ENCODE assay signal across 17 cellular contexts in genomic region chr10:9004736-9005135, GRCh38.
DNase-seq lines count a peak whose midpoint lies in the region; ATAC-seq, FAIRE-seq and TF ChIP-seq lines count a peak whose summit lies in the region.
"Had no signal": no experiment of that assay in that cellular context is flagged by ENCODE, and none has a peak within 500 bp of the region (broad histone marks: within the 10 kb centered on the region; RNA-seq: fewer than 3 reads in every experiment).

No MANE protein-coding gene starts in this region.

- intact Hi-C loops in kidney (cut with DNase I): no loop called here

- no peaks in the 10 kb centered on the region for H3K27me3 Mint-ChIP-seq in activated T-cell treated with anti-CD3 and anti-CD28 coated beads, Interleukin-2, amount 50 U/mL, for 72 hours (ENCODE audit: low read depth)
- no peaks in the 10 kb centered on the region for H3K27me3 Mint-ChIP-seq in activated naive CD8-positive, alpha-beta T cell

- H3K9ac ChIP-seq in DND-41 (ENCODE audit: low read depth, low read length) (no peak overlapping the region), kidney (ENCODE audit: low read length in 2 of 2) (no peak overlapping the region)

- H2AFZ ChIP-seq in DND-41 (ENCODE audit: low read depth, low read length): peak overlapping the region; percentile 49; the same call in 1 of the 2 replicates

- H3K27me3 ChIP-seq in DND-41 (ENCODE audit: insufficient read depth, low read length, poor library complexity): no peaks in the 10 kb centered on the region

- no peak overlapping the region for H3K4me2 ChIP-seq in DND-41 (ENCODE audit: insufficient read depth, low read length)

- peak overlapping the region; percentile 50 to 76 for H3K4me3 Mint-ChIP-seq in activated T-cell treated with anti-CD3 and anti-CD28 coated beads, Interleukin-2, amount 50 U/mL, for 72 hours
- H3K4me3 Mint-ChIP-seq in activated naive CD8-positive, alpha-beta T cell: peak overlapping the region; percentile 65

- peak overlapping the region; percentile 35 for H3K27ac Mint-ChIP-seq in activated T-cell treated with anti-CD3 and anti-CD28 coated beads, Interleukin-2, amount 50 U/mL, for 72 hours
- peak overlapping the region; percentile 90 for H3K27ac Mint-ChIP-seq in activated naive CD8-positive, alpha-beta T cell

- H3K4me1 ChIP-seq in DND-41 (ENCODE audit: insufficient read depth, low read length): peaks cover 7% of the 10 kb centered on the region
- no peaks in the 10 kb centered on the region for H3K4me1 ChIP-seq in kidney (ENCODE audit: control insufficient read depth in 1 of 2, insufficient read depth in 1 of 2, low read depth in 1 of 2, low read length in 2 of 2)

- H3K4me3 ChIP-seq in DND-41 (ENCODE audit: low read depth in 1 of 2, low read length in 2 of 2) (no peak overlapping the region), kidney (ENCODE audit: low read length in 2 of 2) (no peak overlapping the region)

- no peak for TF ChIP-seq CTCF in DND-41 (IDR thresholded peaks at IDR 0.05; ENCODE audit: borderline replicate concordance, extremely low read depth, low read length, poor library complexity, severe bottlenecking)
- no peak for TF ChIP-seq CTCF in kidney (IDR thresholded peaks at IDR 0.05; ENCODE audit: borderline replicate concordance, extremely low read depth, insufficient read depth)

- no peak for DNase-seq in activated T-cell treated with anti-CD3 and anti-CD28 coated beads, Interleukin-2, amount 50 U/mL, for 72 hours
- DNase-seq in activated T-cell treated with anti-CD3 and anti-CD28 coated beads for 4 hours (no peak), DND-41 (no peak), COR-L47 (lab: John Stamatoyannopoulos, UW) (no peak), kidney (no peak)
- DNase-seq: DMS79 treated with DMSO at 0.1 percent for 48 hours, H7, KBM-7, NCI-H1436, NCI-H2029, NCI-H2171, NCI-H446, NCI-H69, SIG-M5 had no signal

- ATAC-seq in activated T-cell treated with anti-CD3 and anti-CD28 coated beads, Interleukin-2, amount 50 U/mL, for 72 hours (replicated peaks in 1 of 2): no peak
- ATAC-seq in DND-41 (ENCODE audit: insufficient read depth, low read depth): no peak
- no peak for ATAC-seq in GM21786 (IDR thresholded peaks at IDR 0.05; ENCODE audit: unreplicated experiment)

- peaks cover 76% of the 10 kb centered on the region for H3K4me1 Mint-ChIP-seq in activated T-cell treated with anti-CD3 and anti-CD28 coated beads, Interleukin-2, amount 50 U/mL, for 72 hours (ENCODE audit: low read depth)
- H3K4me1 Mint-ChIP-seq in activated naive CD8-positive, alpha-beta T cell (ENCODE audit: low read depth): peaks cover 60% of the 10 kb centered on the region

- no peaks in the 10 kb centered on the region for H3K9me3 ChIP-seq in DND-41 (ENCODE audit: insufficient read depth, low read length, severe bottlenecking)
- no peaks in the 10 kb centered on the region for H3K9me3 ChIP-seq in kidney (ENCODE audit: control insufficient read depth in 1 of 2, low read length in 2 of 2)

- no peaks in the 10 kb centered on the region for H4K20me1 ChIP-seq in DND-41 (ENCODE audit: insufficient read depth, low read length)

- H3K79me2 ChIP-seq in DND-41 (ENCODE audit: insufficient read depth, low read length): no peaks in the 10 kb centered on the region

- H3K27ac ChIP-seq in DND-41 (ENCODE audit: low read length): no peak overlapping the region
- no peak overlapping the region for H3K27ac ChIP-seq in kidney (ENCODE audit: low read depth in 2 of 2, low read length in 2 of 2)

- peaks cover 0 to 3% of the 10 kb centered on the region in 2 donors for H3K36me3 Mint-ChIP-seq in activated T-cell treated with anti-CD3 and anti-CD28 coated beads, Interleukin-2, amount 50 U/mL, for 72 hours (ENCODE audit: insufficient read depth in 2 of 2)
- H3K36me3 Mint-ChIP-seq in activated naive CD8-positive, alpha-beta T cell: no peaks in the 10 kb centered on the region

- H3K9me3 Mint-ChIP-seq in activated T-cell treated with anti-CD3 and anti-CD28 coated beads, Interleukin-2, amount 50 U/mL, for 72 hours: no peaks in the 10 kb centered on the region
- H3K9me3 Mint-ChIP-seq in activated naive CD8-positive, alpha-beta T cell (ENCODE audit: low read depth): no peaks in the 10 kb centered on the region

- H3K36me3 ChIP-seq in DND-41 (ENCODE audit: insufficient read depth, low read length) (no peaks in the 10 kb centered on the region), kidney (ENCODE audit: control insufficient read depth in 1 of 2, insufficient read depth in 2 of 2, low read length in 2 of 2) (no peaks in the 10 kb centered on the region)

- no peak for FAIRE-seq in kidney (lab: Jason Lieb, UNC)
- FAIRE-seq: G401.6 had no signal
